ENCODE assay signal across 23 cellular contexts in the genomic region with DNA sequence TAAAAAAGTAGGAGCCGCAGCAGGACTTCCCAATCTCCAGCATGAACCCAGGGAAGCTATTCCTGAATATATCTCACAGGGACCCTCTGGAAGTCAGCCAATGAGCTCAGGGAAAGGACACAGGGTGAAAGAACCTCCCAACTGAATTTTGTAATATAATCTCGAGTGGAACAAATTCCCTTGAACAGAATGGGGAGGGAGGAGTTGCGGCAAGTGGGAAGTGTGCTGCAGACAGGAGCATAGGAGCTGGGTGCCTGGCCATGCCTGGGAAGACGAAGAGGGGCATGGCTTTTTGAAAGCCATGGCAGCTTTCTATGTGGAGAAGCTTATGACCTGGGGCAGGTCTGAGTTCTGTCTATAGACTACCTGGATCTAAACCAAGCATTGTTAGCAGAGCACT.
A peak's percentile ranks its signal among the peaks of the same experiment; 100 is the strongest.
DNase-seq lines count a peak whose midpoint lies in the region; ATAC-seq and TF ChIP-seq lines count a peak whose summit lies in the region.
"Had no signal": no experiment of that assay in that cellular context is flagged by ENCODE, and none has a peak within 500 bp of the region (broad histone marks: within the 10 kb centered on the region; RNA-seq: fewer than 3 reads in every experiment).

No MANE protein-coding gene starts in this region.

- TF ChIP-seq CTCF in right atrium auricular region (IDR thresholded peaks at IDR 0.05) (no peak), tibial artery (IDR thresholded peaks at IDR 0.05) (no peak)

- no peak overlapping the region for H2AK5ac ChIP-seq in trophoblast cell (ENCODE audit: low read length)

- H4K12ac ChIP-seq in trophoblast cell (ENCODE audit: low read depth, low read length) = peak overlapping the region; percentile 15

- peaks cover 54% of the 10 kb centered on the region for H3K36me3 Mint-ChIP-seq in T-cell
- peaks cover 20% of the 10 kb centered on the region for H3K36me3 Mint-ChIP-seq in central memory CD8-positive, alpha-beta T cell (ENCODE audit: insufficient read depth)

- H2BK120ac ChIP-seq in trophoblast cell (ENCODE audit: insufficient read depth, low read length, poor library complexity) = no peak overlapping the region

- CTCF ChIA-PET in T-cell (lab: Charles Lee) = no interaction called here

- H3K27ac ChIP-seq in right atrium auricular region = no peak overlapping the region
- H3K27ac ChIP-seq in trophoblast cell (ENCODE audit: low read depth, low read length) = no peak overlapping the region
- H3K27ac ChIP-seq in tibial artery = no peak overlapping the region
- H3K27ac ChIP-seq: C4-2B, PC-9 had no signal

- intact Hi-C loops in Right ventricle myocardium superior (cut with DNase I) (no loop called here), tibial artery (cut with DNase I; ENCODE audit: low total_unique reads) (no loop called here)

- no peak overlapping the region for H3K4me3 ChIP-seq in right atrium auricular region
- no peak overlapping the region for H3K4me3 ChIP-seq in trophoblast cell (ENCODE audit: low read depth, low read length)
- H3K4me3 ChIP-seq in tibial artery = no peak overlapping the region
- H3K4me3 ChIP-seq: PC-9 had no signal

- H4K8ac ChIP-seq in trophoblast cell (ENCODE audit: low read depth, low read length) = no peak overlapping the region

- ATAC-seq in Right ventricle myocardium superior (ENCODE audit: poor library complexity) (peak; percentile 32), T-cell (replicated peaks in 1 of 4) (no peak), HG03442 (IDR thresholded peaks at IDR 0.05; ENCODE audit: unreplicated experiment) (no peak)
- ATAC-seq in central memory CD8-positive, alpha-beta T cell (replicated peaks; ENCODE audit: extremely low read depth, poor library complexity, severe bottlenecking) = no peak

- no peak overlapping the region for H3K4ac ChIP-seq in trophoblast cell (ENCODE audit: low read depth, low read length)

- H4K91ac ChIP-seq in trophoblast cell (ENCODE audit: low read depth, low read length) = no peak overlapping the region

- no peaks in the 10 kb centered on the region for H3K79me1 ChIP-seq in trophoblast cell (ENCODE audit: low read length)

- H3K9ac ChIP-seq in trophoblast cell (ENCODE audit: low read length) = no peak overlapping the region

- H3K27ac Mint-ChIP-seq in T-cell = peak overlapping the region; percentile 33 to 45
- peak overlapping the region; percentile 70 for H3K27ac Mint-ChIP-seq in central memory CD8-positive, alpha-beta T cell (ENCODE audit: low read depth)

- H3K9me3 Mint-ChIP-seq in T-cell = peaks cover 0 to 4% (median 0%) of the 10 kb centered on the region in 3 donors
- H3K9me3 Mint-ChIP-seq in central memory CD8-positive, alpha-beta T cell = peaks cover 5% of the 10 kb centered on the region

- H3K4me1 ChIP-seq in right atrium auricular region = peaks cover 0 to 34% of the 10 kb centered on the region in 2 donors
- H3K4me1 ChIP-seq in trophoblast cell (ENCODE audit: control insufficient read depth in 1 of 2, insufficient read depth in 2 of 2, low read length in 2 of 2) = no peaks in the 10 kb centered on the region
- no peaks in the 10 kb centered on the region for H3K4me1 ChIP-seq in tibial artery

- H3K4me3 Mint-ChIP-seq in T-cell = no peak overlapping the region
- H3K4me3 Mint-ChIP-seq in central memory CD8-positive, alpha-beta T cell = peak overlapping the region; percentile 64

- H3K4me2 ChIP-seq in trophoblast cell (ENCODE audit: low read length) = no peak overlapping the region
- H3K4me2 ChIP-seq: PC-9 had no signal

- H3K14ac ChIP-seq in trophoblast cell (ENCODE audit: low read length) = no peak overlapping the region

- no CpG with 5 or more reads among the region's 4 CpGs for whole genome bisulfite sequencing in trophoblast cell (ENCODE audit: extremely low coverage, insufficient coverage, insufficient read length)

- H3K18ac ChIP-seq in trophoblast cell (ENCODE audit: low read length) = no peak overlapping the region

- no peak overlapping the region for H3K23ac ChIP-seq in trophoblast cell (ENCODE audit: low read length)

- no peaks in the 10 kb centered on the region for H3K27me3 Mint-ChIP-seq in T-cell
- no peaks in the 10 kb centered on the region for H3K27me3 Mint-ChIP-seq in central memory CD8-positive, alpha-beta T cell

- H2AFZ ChIP-seq in trophoblast cell (ENCODE audit: insufficient read depth, low read length, poor library complexity) = no peak overlapping the region
- H2AFZ ChIP-seq: PC-9 had no signal

- POLR2A ChIA-PET in T-cell (lab: Charles Lee) = no interaction called here

- H3K9me3 ChIP-seq in right atrium auricular region = no peaks in the 10 kb centered on the region
- H3K9me3 ChIP-seq in trophoblast cell (ENCODE audit: insufficient read depth, low read depth, low read length) = no peaks in the 10 kb centered on the region
- H3K9me3 ChIP-seq in tibial artery = no peaks in the 10 kb centered on the region

- H2BK12ac ChIP-seq in trophoblast cell (ENCODE audit: low read length) = no peak overlapping the region

- H3K27me3 ChIP-seq in right atrium auricular region = no peaks in the 10 kb centered on the region
- no peaks in the 10 kb centered on the region for H3K27me3 ChIP-seq in trophoblast cell (ENCODE audit: insufficient read depth, low read length)
- no peaks in the 10 kb centered on the region for H3K27me3 ChIP-seq in tibial artery

- H2BK5ac ChIP-seq in trophoblast cell (ENCODE audit: low read depth, low read length, poor library complexity) = no peak overlapping the region

- H3K36me3 ChIP-seq in right atrium auricular region (no peaks in the 10 kb centered on the region), trophoblast cell (ENCODE audit: control insufficient read depth in 1 of 2, insufficient read depth in 2 of 2, low read length in 2 of 2) (peaks cover 2% of the 10 kb centered on the region in 2 experiments), tibial artery (no peaks in the 10 kb centered on the region)

- H3K79me2 ChIP-seq in trophoblast cell (ENCODE audit: control insufficient read depth, insufficient read depth, low read length, poor library complexity) = no peaks in the 10 kb centered on the region

- DNase-seq in Right ventricle myocardium superior = no peak
- no peak for DNase-seq in right atrium auricular region (ENCODE audit: low spot score)
- no peak for DNase-seq in T-cell
- DNase-seq in central memory CD8-positive, alpha-beta T cell (ENCODE audit: low spot score in 2 of 2) = no peak
- DNase-seq in trophoblast cell = no peak
- no peak for DNase-seq in tibial artery
- no peak for DNase-seq in stimulated activated CD8-positive, alpha-beta memory T cell treated with anti-CD3 and anti-CD28 coated beads, Interleukin-4, amount 100 ng/mL, for 48 hours
- DNase-seq: AML-193, COR-L47, DMS79, GOT3, HCEC 1CT, KG1, NCI-H1092 treated with DMSO at 0.1 percent for 48 hours, NCI-H1436 treated with DMSO at 0.1 percent for 48 hours, NCI-H1930, NCI-H2227 treated with DMSO at 0.1 percent for 48 hours, NCI-H510A, NCI-H748 treated with DMSO at 0.1 percent for 48 hours, RPMI8226 had no signal

- H3K4me1 Mint-ChIP-seq in T-cell = peaks cover 89 to 95% (median 93%) of the 10 kb centered on the region in 3 donors
- peaks cover 96% of the 10 kb centered on the region for H3K4me1 Mint-ChIP-seq in central memory CD8-positive, alpha-beta T cell
